24 cellular contexts compared by ENCODE assay signal in genomic region chr16:9381908-9382307, GRCh38.
"Had no signal": no experiment of that assay in that cellular context is flagged by ENCODE, and none has a peak within 500 bp of the region (broad histone marks: within the 10 kb centered on the region; RNA-seq: fewer than 3 reads in every experiment).

No MANE protein-coding gene starts in this region.

- H3K36me3 ChIP-seq: colonic mucosa, esophagus squamous epithelium, gastrocnemius medialis, gastroesophageal sphincter, heart left ventricle, heart right ventricle had no signal

- DNase-seq: colonic mucosa; cortex of kidney; dermis blood vessel endothelial cell; dorsolateral prefrontal cortex; effector CD4-positive, alpha-beta T cell; effector CD8-positive, alpha-beta T cell; effector memory CD4-positive, alpha-beta T cell; effector memory CD8-positive, alpha-beta T cell; endodermal cell; erythroblast; esophagus squamous epithelium; foreskin fibroblast; foreskin keratinocyte; foreskin melanocyte; gastrocnemius medialis; glutamatergic neuron; heart left ventricle; heart right ventricle; hippocampal formation had no signal

- H3K4me1 ChIP-seq: colonic mucosa, esophagus squamous epithelium, foreskin keratinocyte, gastrocnemius medialis, gastroesophageal sphincter had no signal

- H3K9me3 ChIP-seq: colonic mucosa, esophagus squamous epithelium, gastrocnemius medialis, gastroesophageal sphincter had no signal

- H3K27ac ChIP-seq: colonic mucosa, coronary artery, epithelial cell of prostate, esophagus squamous epithelium, foreskin keratinocyte, gastrocnemius medialis, gastroesophageal sphincter, heart left ventricle, heart right ventricle, hepatocyte had no signal

- H3K27me3 ChIP-seq: colonic mucosa, dorsolateral prefrontal cortex, esophagus squamous epithelium, foreskin keratinocyte, gastrocnemius medialis, gastroesophageal sphincter, heart left ventricle, heart right ventricle, hepatocyte had no signal

- H3K4me3 ChIP-seq: colonic mucosa, coronary artery, dorsolateral prefrontal cortex, esophagus squamous epithelium, gastrocnemius medialis, gastroesophageal sphincter, heart left ventricle, heart right ventricle, hepatocyte had no signal

- ATAC-seq: effector memory CD8-positive, alpha-beta T cell; esophagus mucosa; foreskin keratinocyte; gastrocnemius medialis; gastroesophageal sphincter; heart left ventricle; heart right ventricle had no signal
